ENCODE assay signal across 9 cellular contexts in the genomic region with DNA sequence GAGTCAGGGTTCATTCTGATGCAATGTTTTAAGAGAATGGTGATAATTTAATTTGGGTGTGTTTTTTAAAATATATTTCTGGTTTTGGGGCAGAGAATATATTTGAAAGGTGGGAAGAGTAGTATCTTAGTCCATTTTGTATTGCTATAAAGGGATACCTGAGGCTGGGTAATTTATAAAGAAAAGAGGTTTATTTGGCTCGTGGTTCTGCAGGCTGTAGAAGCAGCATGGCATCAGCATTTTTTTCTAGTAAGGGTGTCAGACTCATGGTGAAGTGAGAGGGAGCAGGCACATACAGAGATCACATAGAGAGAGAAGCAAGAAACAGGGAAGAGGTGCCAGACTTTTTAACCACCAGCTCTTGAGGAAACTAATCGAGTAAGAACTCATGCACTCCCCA.
"Had no signal": no experiment of that assay in that cellular context is flagged by ENCODE, and none has a peak within 500 bp of the region (broad histone marks: within the 10 kb centered on the region; RNA-seq: fewer than 3 reads in every experiment).

No MANE protein-coding gene starts in this region.

- H3K27ac Mint-ChIP-seq: HFFc6, IgD-negative memory B cell had no signal

- H3K4me3 ChIP-seq: GM23248, HAP-1 had no signal

- H3K9me3 ChIP-seq: HAP-1 had no signal

- H2AFZ ChIP-seq: GM23248 had no signal

- H3K36me3 ChIP-seq: HAP-1 had no signal

- H3K4me3 Mint-ChIP-seq: HFFc6, IgD-negative memory B cell had no signal

- H3K4me1 ChIP-seq: HAP-1 had no signal

- H3K27me3 Mint-ChIP-seq: IgD-negative memory B cell had no signal

- FAIRE-seq: HepG2 had no signal

- ATAC-seq: HCT116, HepG2 had no signal

- H3K9me3 Mint-ChIP-seq: HFFc6 had no signal

- DNase-seq: GM23248, H7, HFFc6, KG1 had no signal

- H3K27ac ChIP-seq: GM23248, HL-60 had no signal

- H3K4me1 Mint-ChIP-seq: IgD-negative memory B cell had no signal

- H3K36me3 Mint-ChIP-seq: IgD-negative memory B cell had no signal

- H3K9ac ChIP-seq: GM23248 had no signal
